Comparison of ENCODE assay signal across 1 cellular context in genomic region chr3:194137314-194138097, GRCh38.
TF ChIP-seq lines count a peak whose summit lies in the region.

No MANE protein-coding gene starts in this region.

TF ChIP-seq in HepG2, 621 proteins besides CTCF, POLR2A, EP300 and RAD21 (continued from another document and continues in another):
- TF ChIP-seq ZXDC (CRISPR knock-in tag; IDR thresholded peaks at IDR 0.05): no peak
- TF ChIP-seq ZNF468 (CRISPR knock-in tag; IDR thresholded peaks at IDR 0.05): 0 out of 2 replicates have a peak, but pooled peaks have one; percentile 10
- no peak for TF ChIP-seq NFIC (IDR thresholded peaks at IDR 0.05; ENCODE audit: low read length)
- TF ChIP-seq ZNF780A (CRISPR knock-in tag; IDR thresholded peaks at IDR 0.05): no peak
- TF ChIP-seq PATZ1 (CRISPR knock-in tag; IDR thresholded peaks at IDR 0.05): peak; percentile 63
- TF ChIP-seq ZNF513 (CRISPR knock-in tag; conservative IDR thresholded peaks at IDR 0.05): no peak
- no peak for TF ChIP-seq ARHGAP35 (CRISPR knock-in tag; IDR thresholded peaks at IDR 0.05; ENCODE audit: borderline replicate concordance)
- no peak for TF ChIP-seq ZBTB42 (CRISPR knock-in tag; IDR thresholded peaks at IDR 0.05)
- TF ChIP-seq DBP (CRISPR knock-in tag; IDR thresholded peaks at IDR 0.05; ENCODE audit: not compliant biosample characterization): no peak
- TF ChIP-seq KDM5A (IDR thresholded peaks at IDR 0.05; ENCODE audit: borderline replicate concordance, low read length): no peak
- TF ChIP-seq ZNF563 (CRISPR knock-in tag; IDR thresholded peaks at IDR 0.05): peak; percentile 43
- no peak for TF ChIP-seq SP140L (CRISPR knock-in tag; IDR thresholded peaks at IDR 0.05; ENCODE audit: borderline replicate concordance)
- peak; percentile 57; the same call in 1 of the 2 replicates for TF ChIP-seq TMF1 (CRISPR knock-in tag; IDR thresholded peaks at IDR 0.05; ENCODE audit: low read depth)
- TF ChIP-seq ZNF772 (CRISPR knock-in tag; IDR thresholded peaks at IDR 0.05): 0 out of 2 replicates have a peak, but pooled peaks have one; percentile 61
- TF ChIP-seq RBFOX2 (IDR thresholded peaks at IDR 0.05; ENCODE audit: low read depth, low read length): peak; percentile 84
- TF ChIP-seq ZBTB2 (CRISPR knock-in tag; IDR thresholded peaks at IDR 0.05; ENCODE audit: low read depth): peak; percentile 67; the same call in 1 of the 2 replicates
- TF ChIP-seq SETDB1 (CRISPR knock-in tag; IDR thresholded peaks at IDR 0.05; ENCODE audit: borderline replicate concordance): 0 out of 2 replicates have a peak, but pooled peaks have one; percentile 22
- TF ChIP-seq HDAC6 (IDR thresholded peaks at IDR 0.05; ENCODE audit: low read depth, low read length): no peak
- TF ChIP-seq GMEB1 (CRISPR knock-in tag; IDR thresholded peaks at IDR 0.05; ENCODE audit: borderline replicate concordance): no peak
- 0 out of 2 replicates have a peak, but pooled peaks have one; percentile 4 for TF ChIP-seq THAP9 (CRISPR knock-in tag; IDR thresholded peaks at IDR 0.05; ENCODE audit: borderline replicate concordance)
- TF ChIP-seq ZNF777 (CRISPR knock-in tag; IDR thresholded peaks at IDR 0.05): peak; percentile 34; the same call in 1 of the 2 replicates
- TF ChIP-seq SATB2 (CRISPR knock-in tag; IDR thresholded peaks at IDR 0.05): no peak
- TF ChIP-seq ARID4A (CRISPR knock-in tag; IDR thresholded peaks at IDR 0.05; ENCODE audit: borderline replicate concordance): peak; percentile 50; the same call in 1 of the 2 replicates
- TF ChIP-seq RNF2 (conservative IDR thresholded peaks at IDR 0.05; ENCODE audit: low read depth): 0 out of 2 replicates have a peak, but pooled peaks have one; percentile 34
- no peak for TF ChIP-seq YEATS4 (CRISPR knock-in tag; IDR thresholded peaks at IDR 0.05; ENCODE audit: borderline replicate concordance)
- no peak for TF ChIP-seq ZNF570 (CRISPR knock-in tag; IDR thresholded peaks at IDR 0.05; ENCODE audit: borderline replicate concordance)
- TF ChIP-seq ZFAT (CRISPR knock-in tag; conservative IDR thresholded peaks at IDR 0.05): no peak
- no peak for TF ChIP-seq PRDM10 (CRISPR knock-in tag; IDR thresholded peaks at IDR 0.05; ENCODE audit: low read depth)
- no peak for TF ChIP-seq MTF1 (CRISPR knock-in tag; IDR thresholded peaks at IDR 0.05)
- TF ChIP-seq SRSF1 (optimal IDR thresholded peaks at IDR 0.05; ENCODE audit: low read depth, low read length): no peak
- TF ChIP-seq ATM (IDR thresholded peaks at IDR 0.05; ENCODE audit: borderline replicate concordance): no peak
- TF ChIP-seq ZNF292 (CRISPR knock-in tag; IDR thresholded peaks at IDR 0.05; ENCODE audit: borderline replicate concordance, low read depth): peak; percentile 36; the same call in 1 of the 2 replicates
- TF ChIP-seq KLF11 (CRISPR knock-in tag; IDR thresholded peaks at IDR 0.05): no peak
- TF ChIP-seq ZNF709 (CRISPR knock-in tag; IDR thresholded peaks at IDR 0.05): peak; percentile 81; the same call in 1 of the 2 replicates
- TF ChIP-seq MBNL3 (CRISPR knock-in tag; conservative IDR thresholded peaks at IDR 0.05): no peak
- peak; percentile 57; the same call in 1 of the 2 replicates for TF ChIP-seq MED1 (CRISPR knock-in tag; IDR thresholded peaks at IDR 0.05)
- no peak for TF ChIP-seq RFXAP (CRISPR knock-in tag; IDR thresholded peaks at IDR 0.05; ENCODE audit: borderline replicate concordance)
